35 cellular contexts compared by ENCODE assay signal in genomic region chr5:126954981-126955380, GRCh38.
"Had no signal": no experiment of that assay in that cellular context is flagged by ENCODE, and none has a peak within 500 bp of the region (broad histone marks: within the 10 kb centered on the region; RNA-seq: fewer than 3 reads in every experiment).

No MANE protein-coding gene starts in this region.

- H3K36me3 Mint-ChIP-seq: activated CD8-positive, alpha-beta memory T cell treated with anti-CD3 and anti-CD28 coated beads, Interleukin-2, amount 10 ng/mL, durations not matched to agents 7 days and 5 days; activated naive CD4-positive, alpha-beta T cell treated with anti-CD3 and anti-CD28 coated beads, Interleukin-2, amount 10 ng/mL, durations not matched to agents 7 days and 5 days; activated naive CD4-positive, alpha-beta T cell treated with anti-CD3 and anti-CD28 coated beads, Interleukin-2, amount 50 U/mL, for 72 hours had no signal

- H3K4me1 Mint-ChIP-seq: activated CD8-positive, alpha-beta memory T cell treated with anti-CD3 and anti-CD28 coated beads, Interleukin-2, amount 10 ng/mL, durations not matched to agents 7 days and 5 days; activated naive CD4-positive, alpha-beta T cell treated with anti-CD3 and anti-CD28 coated beads, Interleukin-2, amount 10 ng/mL, durations not matched to agents 7 days and 5 days; activated naive CD8-positive, alpha-beta T cell treated with anti-CD3 and anti-CD28 coated beads, Interleukin-2, amount 10 ng/mL, durations not matched to agents 7 days and 5 days; central memory CD8-positive, alpha-beta T cell; T-cell had no signal

- H3K27me3 Mint-ChIP-seq: activated B cell treated with CpG ODN at 0.5 μM for 24 hours; activated CD8-positive, alpha-beta T cell treated with anti-CD3 and anti-CD28 coated beads for 36 hours; activated naive CD4-positive, alpha-beta T cell treated with anti-CD3 and anti-CD28 coated beads, Interleukin-2, amount 10 ng/mL, durations not matched to agents 7 days and 5 days; activated naive CD8-positive, alpha-beta T cell treated with anti-CD3 and anti-CD28 coated beads, Interleukin-2, amount 10 ng/mL, durations not matched to agents 7 days and 5 days; dendritic cell treated with granulocyte-macrophage colony-stimulating factor and Interleukin-4, amounts not matched to agents 40 ng/mL and 50 ng/mL, for 4 days; T-cell had no signal

- H3K4me3 ChIP-seq: coronary artery, esophagus squamous epithelium, gastrocnemius medialis, heart left ventricle had no signal

- H3K9me3 Mint-ChIP-seq: activated B cell treated with CpG ODN at 0.5 μM for 24 hours; activated CD8-positive, alpha-beta T cell treated with anti-CD3 and anti-CD28 coated beads for 36 hours; activated naive CD4-positive, alpha-beta T cell treated with anti-CD3 and anti-CD28 coated beads, Interleukin-2, amount 10 ng/mL, durations not matched to agents 7 days and 5 days; activated naive CD4-positive, alpha-beta T cell treated with anti-CD3 and anti-CD28 coated beads, Interleukin-2, amount 50 U/mL, for 72 hours; central memory CD8-positive, alpha-beta T cell; dendritic cell treated with granulocyte-macrophage colony-stimulating factor and Interleukin-4, amounts not matched to agents 40 ng/mL and 50 ng/mL, for 4 days; effector memory CD8-positive, alpha-beta T cell; T-cell; T-helper 1 cell treated with Interleukin-12 subunit alpha and Interleukin-12 subunit beta and Interleukin-4 antibody, amounts not matched to agents 30 μg/mL and 1 μg/mL, for 36 hours had no signal

- DNase-seq: activated B cell treated with CpG ODN at 0.5 μM for 24 hours; activated CD4-positive, alpha-beta T cell treated with anti-CD3 and anti-CD28 coated beads for 48 hours; activated CD4-positive, alpha-beta T cell treated with anti-CD3 and anti-CD28 coated beads, Interleukin-2, amount 50 U/mL, for 1 hour; activated CD4-positive, alpha-beta T cell treated with anti-CD3 and anti-CD28 coated beads, Interleukin-2, amount 50 U/mL, for 48 hours; activated CD8-positive, alpha-beta memory T cell treated with anti-CD3 and anti-CD28 coated beads, Interleukin-2, amount 10 ng/mL, durations not matched to agents 7 days and 5 days; activated CD8-positive, alpha-beta memory T cell treated with anti-CD3 and anti-CD28 coated beads, Interleukin-2, amount 50 U/mL, for 4 hours; activated CD8-positive, alpha-beta T cell treated with anti-CD3 and anti-CD28 coated beads for 36 hours; activated gamma-delta T cell; activated naive CD4-positive, alpha-beta T cell; activated naive CD4-positive, alpha-beta T cell treated with anti-CD3 and anti-CD28 coated beads, Interleukin-2, amount 10 ng/mL, durations not matched to agents 7 days and 5 days; activated naive CD8-positive, alpha-beta T cell treated with anti-CD3 and anti-CD28 coated beads, Interleukin-2, amount 10 ng/mL, durations not matched to agents 7 days and 5 days; activated T-cell treated with anti-CD3 and anti-CD28 coated beads, Interleukin-2, amount 50 U/mL, for 1 hour; activated T-cell treated with anti-CD3 and anti-CD28 coated beads, Interleukin-2, amount 50 U/mL, for 48 hours; amniotic stem cell; anterior cingulate cortex; brain microvascular endothelial cell; effector CD4-positive, alpha-beta T cell; effector memory CD8-positive, alpha-beta T cell; esophagus squamous epithelium; foreskin keratinocyte; gastrocnemius medialis; glutamatergic neuron; heart left ventricle; SW 1271; T-cell; T-helper 9 cell; WERI-Rb-1 had no signal

- H3K27ac Mint-ChIP-seq: activated B cell treated with CpG ODN at 0.5 μM for 24 hours; activated CD8-positive, alpha-beta memory T cell treated with anti-CD3 and anti-CD28 coated beads, Interleukin-2, amount 10 ng/mL, durations not matched to agents 7 days and 5 days; activated CD8-positive, alpha-beta T cell treated with anti-CD3 and anti-CD28 coated beads for 36 hours; activated naive CD4-positive, alpha-beta T cell treated with anti-CD3 and anti-CD28 coated beads, Interleukin-2, amount 10 ng/mL, durations not matched to agents 7 days and 5 days; activated naive CD4-positive, alpha-beta T cell treated with anti-CD3 and anti-CD28 coated beads, Interleukin-2, amount 50 U/mL, for 72 hours; activated naive CD8-positive, alpha-beta T cell treated with anti-CD3 and anti-CD28 coated beads, Interleukin-2, amount 10 ng/mL, durations not matched to agents 7 days and 5 days; dendritic cell treated with granulocyte-macrophage colony-stimulating factor and Interleukin-4, amounts not matched to agents 40 ng/mL and 50 ng/mL, for 4 days; effector memory CD8-positive, alpha-beta T cell; T-cell; T-helper 1 cell treated with Interleukin-12 subunit alpha and Interleukin-12 subunit beta and Interleukin-4 antibody, amounts not matched to agents 30 μg/mL and 1 μg/mL, for 36 hours had no signal

- H3K9me3 ChIP-seq: esophagus squamous epithelium, gastrocnemius medialis had no signal

- H3K36me3 ChIP-seq: brain microvascular endothelial cell, esophagus squamous epithelium, gastrocnemius medialis, heart left ventricle, WERI-Rb-1 had no signal

- H3K27me3 ChIP-seq: brain microvascular endothelial cell, esophagus squamous epithelium, gastrocnemius medialis, heart left ventricle had no signal

- H3K4me3 Mint-ChIP-seq: activated B cell treated with CpG ODN at 0.5 μM for 24 hours; activated CD8-positive, alpha-beta memory T cell treated with anti-CD3 and anti-CD28 coated beads, Interleukin-2, amount 10 ng/mL, durations not matched to agents 7 days and 5 days; activated CD8-positive, alpha-beta T cell treated with anti-CD3 and anti-CD28 coated beads for 36 hours; activated naive CD4-positive, alpha-beta T cell treated with anti-CD3 and anti-CD28 coated beads, Interleukin-2, amount 10 ng/mL, durations not matched to agents 7 days and 5 days; activated naive CD8-positive, alpha-beta T cell treated with anti-CD3 and anti-CD28 coated beads, Interleukin-2, amount 10 ng/mL, durations not matched to agents 7 days and 5 days; central memory CD8-positive, alpha-beta T cell; dendritic cell treated with granulocyte-macrophage colony-stimulating factor and Interleukin-4, amounts not matched to agents 40 ng/mL and 50 ng/mL, for 4 days; effector memory CD8-positive, alpha-beta T cell; T-cell; T-helper 1 cell treated with Interleukin-12 subunit alpha and Interleukin-12 subunit beta and Interleukin-4 antibody, amounts not matched to agents 30 μg/mL and 1 μg/mL, for 36 hours had no signal

- FAIRE-seq: astrocyte, bronchial epithelial cell had no signal

- ATAC-seq: activated CD4-positive, CD25-positive, alpha-beta regulatory T cell treated with anti-CD3 and anti-CD28 coated beads, Interleukin-2, amount 50 U/mL, for 24 hours; activated CD8-positive, alpha-beta memory T cell treated with anti-CD3 and anti-CD28 coated beads, Interleukin-2, amount 10 ng/mL, durations not matched to agents 7 days and 5 days; activated CD8-positive, alpha-beta T cell treated with anti-CD3 and anti-CD28 coated beads for 36 hours; activated naive CD4-positive, alpha-beta T cell treated with anti-CD3 and anti-CD28 coated beads, Interleukin-2, amount 50 U/mL, for 72 hours; effector memory CD8-positive, alpha-beta T cell; foreskin keratinocyte; gastrocnemius medialis; heart left ventricle; T-cell had no signal
